In the genomic region with DNA sequence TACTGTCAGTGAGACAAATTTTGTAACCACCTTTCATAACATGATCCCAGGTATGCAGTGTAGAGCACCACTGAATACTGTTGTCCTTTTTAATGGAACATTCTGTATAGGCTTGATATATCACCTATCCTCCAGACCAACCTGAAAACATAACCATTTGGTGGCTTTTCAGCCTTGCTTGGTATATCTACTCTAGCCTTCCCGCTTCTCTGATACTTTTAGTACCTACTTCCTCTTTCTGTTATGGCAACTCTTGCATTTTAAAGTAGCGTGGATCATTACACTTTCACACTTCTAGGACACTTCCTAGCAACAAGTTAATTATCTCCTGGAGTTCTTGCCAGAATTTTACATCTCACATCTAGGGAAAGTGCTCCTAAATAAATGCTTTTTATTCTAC, we compare ENCODE assay signal across 24 cellular contexts.
"Had no signal": no experiment of that assay in that cellular context is flagged by ENCODE, and none has a peak within 500 bp of the region (broad histone marks: within the 10 kb centered on the region; RNA-seq: fewer than 3 reads in every experiment).

No MANE protein-coding gene starts in this region.

- H3K9ac ChIP-seq: neural progenitor cell had no signal

- H3K36me3 ChIP-seq: left ventricle myocardium inferior, neural progenitor cell, uterus had no signal

- H3K4me1 ChIP-seq: left ventricle myocardium inferior, testis, uterus had no signal

- H3K4me3 ChIP-seq: hepatocyte, left ventricle myocardium inferior, neural progenitor cell, testis, uterus had no signal

- H3K9me3 ChIP-seq: left ventricle myocardium inferior, testis, uterus had no signal

- H3K79me2 ChIP-seq: hepatocyte had no signal

- ATAC-seq: activated naive CD4-positive, alpha-beta T cell treated with anti-CD3 and anti-CD28 coated beads, Interleukin-2, amount 50 U/mL, for 72 hours; activated T-helper 17 cell treated with anti-CD3 and anti-CD28 coated beads, Interleukin-2, amount 50 U/mL, for 72 hours; effector memory CD8-positive, alpha-beta T cell; esophagus mucosa; naive thymus-derived CD8-positive, alpha-beta T cell; stimulated activated naive B cell treated with anti-CD40 and anti-IgM and Interleukin-4, amounts not matched to agents 10 μg/mL and 1 μg/mL and 100 μg/mL, for 72 hours; WTC11 had no signal

- H3K4me2 ChIP-seq: hepatocyte, neural progenitor cell had no signal

- H2AFZ ChIP-seq: hepatocyte, neural progenitor cell had no signal

- H3K27ac ChIP-seq: hepatocyte, left ventricle myocardium inferior, neural progenitor cell, testis, uterus had no signal

- H3K27me3 ChIP-seq: hepatocyte, neural progenitor cell, testis, uterus had no signal

- DNase-seq: activated CD4-positive, alpha-beta T cell treated with anti-CD3 and anti-CD28 coated beads, Interleukin-2, amount 50 U/mL, for 4 hours; activated CD8-positive, alpha-beta memory T cell treated with anti-CD3 and anti-CD28 coated beads for 24 hours; activated CD8-positive, alpha-beta memory T cell treated with anti-CD3 and anti-CD28 coated beads, Interleukin-2, amount 50 U/mL, for 4 hours; activated T-cell treated with anti-CD3 and anti-CD28 coated beads, Interleukin-2, amount 50 U/mL, for 24 hours; central memory CD4-positive, alpha-beta T cell; effector memory CD8-positive, alpha-beta T cell; foreskin melanocyte; glutamatergic neuron; left ventricle myocardium inferior; mammary epithelial cell; naive thymus-derived CD8-positive, alpha-beta T cell; posterior cingulate gyrus; stimulated activated CD4-positive, alpha-beta T cell treated with anti-CD3 and anti-CD28 coated beads, Interleukin-2, amount 100 ng/mL, for 48 hours; stimulated activated CD8-positive, alpha-beta memory T cell treated with anti-CD3 and anti-CD28 coated beads, Interleukin-4, amount 100 ng/mL, for 48 hours; stimulated activated naive B cell treated with anti-CD40 and anti-IgM and Interleukin-4, amounts not matched to agents 10 μg/mL and 1 μg/mL and 100 μg/mL, for 72 hours; testis; trophoblast cell; uterus had no signal
